ENCODE assay signal across 6 cellular contexts in the genomic region with DNA sequence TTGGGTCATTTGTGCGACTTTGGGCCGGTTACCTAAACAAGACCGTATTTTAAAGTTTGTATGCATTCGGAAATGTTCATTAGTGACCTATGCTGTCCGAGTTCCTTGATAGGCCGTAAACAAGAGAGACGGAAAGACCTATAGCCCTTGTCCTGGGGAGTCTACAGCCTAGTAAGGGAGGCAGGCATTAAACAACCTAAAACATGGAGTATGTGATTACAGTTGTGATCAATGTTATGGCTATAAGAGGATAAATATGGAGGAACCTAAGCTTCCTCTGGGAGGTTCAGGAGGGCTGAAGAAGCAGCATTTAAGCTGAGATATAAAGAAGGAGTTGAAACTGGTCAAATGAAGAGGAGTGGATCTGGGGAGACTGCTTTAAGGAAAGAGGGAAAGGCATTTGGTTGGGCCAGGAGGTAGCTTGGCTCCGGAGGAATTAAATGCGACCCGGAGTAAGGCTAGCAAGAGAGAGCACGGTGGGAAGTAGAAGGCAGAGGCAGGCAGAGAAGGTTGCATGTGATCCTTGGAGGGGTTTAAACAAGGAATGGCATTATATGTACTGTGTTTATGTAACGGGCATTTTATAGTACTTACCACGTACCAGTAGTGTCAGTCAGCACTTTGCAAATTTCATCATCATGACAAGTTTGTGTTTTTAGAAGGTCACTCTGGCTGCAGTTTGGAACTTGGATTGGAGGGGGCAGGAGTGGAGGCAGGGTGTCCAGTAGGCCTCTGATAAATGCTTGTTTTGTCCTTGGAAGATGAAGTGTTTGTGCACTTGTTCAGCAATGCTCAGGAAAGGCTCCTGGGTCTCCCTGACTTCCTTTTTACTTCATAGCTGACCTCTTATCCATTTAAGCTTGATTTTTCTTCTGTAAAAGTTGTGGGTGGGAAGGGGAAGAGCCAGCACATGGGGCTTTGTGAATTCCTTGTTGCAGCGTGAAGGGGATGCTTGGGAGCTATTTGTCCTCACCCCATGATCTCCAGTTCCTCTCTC. TPM values are rescaled to one million over a fixed set of nuclear protein-coding genes. Genes with fewer than 3 reads are reported as not detected.
DNase-seq lines count a peak whose midpoint lies in the region; ATAC-seq and TF ChIP-seq lines count a peak whose summit lies in the region.

No MANE protein-coding gene starts in this region.

- H3K4me3 ChIP-seq in AG09309 (ENCODE audit: control insufficient read depth, low read depth, low read length) (peak overlapping the region; percentile 12; the same call in 1 of the 2 replicates), OCI-LY7 (ENCODE audit: low read depth, low read length, poor library complexity, severe bottlenecking) (peak overlapping the region; percentile 70), tibial nerve (peak overlapping the region; percentile 40 to 89 (median 71))

- peak; percentile 89 for DNase-seq in AG09309 (ENCODE audit: low read depth)
- DNase-seq in OCI-LY7 (ENCODE audit: low spot score): no peak
- DNase-seq in globus pallidus (ENCODE audit: low spot score): peak; percentile 41
- peak in 1 of 2 donors; percentile 36 for DNase-seq in tibial nerve (ENCODE audit: low spot score in 2 of 2)
- DNase-seq in NCI-H1417 treated with DMSO at 0.1 percent for 48 hours (lab: John Stamatoyannopoulos, UW): no peak

- H3K4me1 ChIP-seq in OCI-LY7 (ENCODE audit: insufficient read depth, low read length, poor library complexity, severe bottlenecking) (peaks cover 17% of the 10 kb centered on the region), tibial nerve (peaks cover 0 to 59% (median 31%) of the 10 kb centered on the region in 4 donors)

- intact Hi-C loops in OCI-LY7 (cut with micrococcal nuclease; ENCODE audit: unreplicated experiment): loop anchor here (2.0 to 10.0 kb wide), 2 partner anchors 43 to 177 kb away; no protein-coding TSS in a partner anchor

- no peaks in the 10 kb centered on the region for H4K20me1 ChIP-seq in OCI-LY7 (ENCODE audit: insufficient read depth, low read length)

- peak; percentile 4 to 88 for TF ChIP-seq EP300 in tibial nerve (IDR thresholded peaks at IDR 0.05)

- H3K9me2 ChIP-seq in OCI-LY7 (ENCODE audit: insufficient read depth, low read length): no peaks in the 10 kb centered on the region

- no peaks in the 10 kb centered on the region for H3K9me3 ChIP-seq in OCI-LY7 (ENCODE audit: low read length)
- no peaks in the 10 kb centered on the region for H3K9me3 ChIP-seq in tibial nerve

- CTCF ChIA-PET in OCI-LY7 (lab: Charles Lee; ENCODE audit: unreplicated experiment): interaction anchor here (2.2 kb wide), 1 partner anchor 11 kb away, joined by 10 read pairs; no protein-coding TSS in a partner anchor

- H3K27ac ChIP-seq in OCI-LY7 (ENCODE audit: low read depth, low read length, poor library complexity, severe bottlenecking) (no peak overlapping the region), tibial nerve (peak overlapping the region; percentile 90 to 100 (median 98))

- peak overlapping the region; percentile 78 for H3K4me2 ChIP-seq in OCI-LY7 (ENCODE audit: low read length)

- POLR2A ChIA-PET in OCI-LY7 (lab: Charles Lee): interaction anchor here (0.6 to 1.9 kb wide), 4 partner anchors 16 to 181 kb away, joined by 3 to 18 read pairs (median 3); a partner anchor contains a TSS

- peak overlapping the region; percentile 97 for H2AFZ ChIP-seq in OCI-LY7 (ENCODE audit: low read length)

- H3K27me3 ChIP-seq in tibial nerve: no peaks in the 10 kb centered on the region

- no peak for TF ChIP-seq POLR2A in tibial nerve (IDR thresholded peaks at IDR 0.05)

- 19 to 24% methylated on average over 14 of the region's 14 CpGs for WGBS in tibial nerve, 2 donors

- no peaks in the 10 kb centered on the region for H3K36me3 ChIP-seq in OCI-LY7 (ENCODE audit: insufficient read depth, low read length)
- H3K36me3 ChIP-seq in tibial nerve: no peaks in the 10 kb centered on the region

- no peak for TF ChIP-seq CTCF in AG09309 (IDR thresholded peaks at IDR 0.05; ENCODE audit: control insufficient read depth, insufficient read depth, low read depth, low read length, missing control alignments)
- TF ChIP-seq CTCF in OCI-LY7 (conservative IDR thresholded peaks at IDR 0.05; ENCODE audit: low read length): no peak
- TF ChIP-seq CTCF in tibial nerve (IDR thresholded peaks at IDR 0.05): no peak

- no TSS peak for BruUV-seq in OCI-LY7 (replicated peaks; lab: Mats Ljungman, UMichigan)

- ATAC-seq in HG03432 (IDR thresholded peaks at IDR 0.05; ENCODE audit: unreplicated experiment): no peak

- no peaks in the 10 kb centered on the region for H3K79me2 ChIP-seq in OCI-LY7 (ENCODE audit: insufficient read depth, low read depth, low read length)

RNA-seq across cellular contexts. Expression of a gene that starts 1.0 kb away (rescaled TPM):
- 2.8 and 4.6 TPM in 2 replicates for total RNA-seq in OCI-LY7 (2014; rRNA removed; shearing (Covaris generic))
- total RNA-seq in OCI-LY7 (2022) (2.1 and 3.2 TPM in 2 replicates), tibial nerve (100 to 1,000 TPM; 113 to 253 (median 170) TPM)

RNA-seq across cellular contexts. Expression of a gene that starts 25.4 kb away (rescaled TPM):
- total RNA-seq in OCI-LY7 (2014; rRNA removed; shearing (Covaris generic)): not detected in 2 replicates
- total RNA-seq in OCI-LY7 (2022): 0.13 TPM in 1 of 2 replicates, not detected in the other
- total RNA-seq in tibial nerve: 10 to 100 TPM; 28.0 to 45.3 (median 42.2) TPM

RNA-seq across cellular contexts. Expression of a gene that starts 47.6 kb away (rescaled TPM):
- 8.0 and 9.2 TPM in 2 replicates for total RNA-seq in OCI-LY7 (2014; rRNA removed; shearing (Covaris generic))
- total RNA-seq in OCI-LY7 (2022) (11.9 and 12.7 TPM in 2 replicates), tibial nerve (10 to 100 TPM; 17.0 to 29.1 (median 21.0) TPM)

RNA-seq across cellular contexts. Expression of a gene that starts 48.8 kb away (rescaled TPM):
- total RNA-seq in OCI-LY7 (2014; rRNA removed; shearing (Covaris generic)): 24.0 and 25.5 TPM in 2 replicates
- total RNA-seq in OCI-LY7 (2022) (31.8 and 33.0 TPM in 2 replicates), tibial nerve (10 to 100 TPM; 33.4 to 46.8 (median 42.7) TPM)

RNA-seq across cellular contexts. Expression of a gene that starts 54.8 kb away (rescaled TPM):
- 2.4 and 2.9 TPM in 2 replicates for total RNA-seq in OCI-LY7 (2014; rRNA removed; shearing (Covaris generic))
- total RNA-seq in OCI-LY7 (2022): 5.4 TPM in 2 replicates
- 1 to 10 TPM; 3.7 to 8.2 (median 7.1) TPM for total RNA-seq in tibial nerve

Comparison
In these comparisons a context has a peak if more than half of its experiments do, and no peak if none do; other contexts are left out.
1. DNase-seq: peak in AG09309 (single experiment) and globus pallidus (single experiment); none in OCI-LY7 (single experiment) and NCI-H1417 treated with DMSO at 0.1 percent for 48 hours (single experiment).
2. H3K4me3 ChIP-seq: peak in every context shown above with its lines; median percentile 71 in tibial nerve; 70 in OCI-LY7; 12 in AG09309.
3. RNA of a gene that starts 1.0 kb away (total RNA-seq): 113 to 253 TPM in tibial nerve; 2.1 to 4.6 TPM in OCI-LY7; every median in the first group is over 10 times any median in the second.
4. RNA of a gene that starts 25.4 kb away (total RNA-seq): 28.0 to 45.3 TPM in tibial nerve; 0.13 TPM in OCI-LY7; every median in the first group is over 10 times any median in the second.